Comparison of ENCODE assay signal across 1 cellular context in genomic region chr7:22296916-22297315, GRCh38.
A peak's percentile ranks its signal among the peaks of the same experiment; 100 is the strongest.
TF ChIP-seq lines count a peak whose summit lies in the region.

No MANE protein-coding gene starts in this region.

TF ChIP-seq in K562, 482 proteins besides CTCF, POLR2A, EP300 and RAD21 (continued from another document and continues in another):
- no peak for TF ChIP-seq NR0B1 (IDR thresholded peaks at IDR 0.05; ENCODE audit: partially characterized antibody)
- no peak for TF ChIP-seq ZNF584 (CRISPR knock-in tag; IDR thresholded peaks at IDR 0.05; ENCODE audit: low read depth)
- TF ChIP-seq RREB1 (CRISPR knock-in tag; IDR thresholded peaks at IDR 0.05), result no peak
- no peak for TF ChIP-seq NR2C1 (IDR thresholded peaks at IDR 0.05)
- TF ChIP-seq NR2C1 (tag; IDR thresholded peaks at IDR 0.05), result no peak
- TF ChIP-seq MAFK (IDR thresholded peaks at IDR 0.05; ENCODE audit: low read length), result peak; percentile 48; the same call in 1 of the 2 replicates
- TF ChIP-seq ZNF77 (CRISPR knock-in tag; IDR thresholded peaks at IDR 0.05), result no peak
- no peak for TF ChIP-seq PPARD (CRISPR knock-in tag; IDR thresholded peaks at IDR 0.05)
- TF ChIP-seq DEAF1 (CRISPR knock-in tag; IDR thresholded peaks at IDR 0.05), result peak; percentile 53; the same call in 1 of the 2 replicates
- TF ChIP-seq, protein P1, sequence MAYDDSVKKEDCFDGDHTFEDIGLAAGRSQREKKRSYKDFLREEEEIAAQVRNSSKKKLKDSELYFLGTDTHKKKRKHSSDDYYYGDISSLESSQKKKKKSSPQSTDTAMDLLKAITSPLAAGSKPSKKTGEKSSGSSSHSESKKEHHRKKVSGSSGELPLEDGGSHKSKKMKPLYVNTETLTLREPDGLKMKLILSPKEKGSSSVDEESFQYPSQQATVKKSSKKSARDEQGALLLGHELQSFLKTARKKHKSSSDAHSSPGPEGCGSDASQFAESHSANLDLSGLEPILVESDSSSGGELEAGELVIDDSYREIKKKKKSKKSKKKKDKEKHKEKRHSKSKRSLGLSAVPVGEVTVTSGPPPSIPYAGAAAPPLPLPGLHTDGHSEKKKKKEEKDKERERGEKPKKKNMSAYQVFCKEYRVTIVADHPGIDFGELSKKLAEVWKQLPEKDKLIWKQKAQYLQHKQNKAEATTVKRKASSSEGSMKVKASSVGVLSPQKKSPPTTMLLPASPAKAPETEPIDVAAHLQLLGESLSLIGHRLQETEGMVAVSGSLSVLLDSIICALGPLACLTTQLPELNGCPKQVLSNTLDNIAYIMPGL (CRISPR knock-in tag; IDR thresholded peaks at IDR 0.05), result no peak
- TF ChIP-seq, protein P2, sequence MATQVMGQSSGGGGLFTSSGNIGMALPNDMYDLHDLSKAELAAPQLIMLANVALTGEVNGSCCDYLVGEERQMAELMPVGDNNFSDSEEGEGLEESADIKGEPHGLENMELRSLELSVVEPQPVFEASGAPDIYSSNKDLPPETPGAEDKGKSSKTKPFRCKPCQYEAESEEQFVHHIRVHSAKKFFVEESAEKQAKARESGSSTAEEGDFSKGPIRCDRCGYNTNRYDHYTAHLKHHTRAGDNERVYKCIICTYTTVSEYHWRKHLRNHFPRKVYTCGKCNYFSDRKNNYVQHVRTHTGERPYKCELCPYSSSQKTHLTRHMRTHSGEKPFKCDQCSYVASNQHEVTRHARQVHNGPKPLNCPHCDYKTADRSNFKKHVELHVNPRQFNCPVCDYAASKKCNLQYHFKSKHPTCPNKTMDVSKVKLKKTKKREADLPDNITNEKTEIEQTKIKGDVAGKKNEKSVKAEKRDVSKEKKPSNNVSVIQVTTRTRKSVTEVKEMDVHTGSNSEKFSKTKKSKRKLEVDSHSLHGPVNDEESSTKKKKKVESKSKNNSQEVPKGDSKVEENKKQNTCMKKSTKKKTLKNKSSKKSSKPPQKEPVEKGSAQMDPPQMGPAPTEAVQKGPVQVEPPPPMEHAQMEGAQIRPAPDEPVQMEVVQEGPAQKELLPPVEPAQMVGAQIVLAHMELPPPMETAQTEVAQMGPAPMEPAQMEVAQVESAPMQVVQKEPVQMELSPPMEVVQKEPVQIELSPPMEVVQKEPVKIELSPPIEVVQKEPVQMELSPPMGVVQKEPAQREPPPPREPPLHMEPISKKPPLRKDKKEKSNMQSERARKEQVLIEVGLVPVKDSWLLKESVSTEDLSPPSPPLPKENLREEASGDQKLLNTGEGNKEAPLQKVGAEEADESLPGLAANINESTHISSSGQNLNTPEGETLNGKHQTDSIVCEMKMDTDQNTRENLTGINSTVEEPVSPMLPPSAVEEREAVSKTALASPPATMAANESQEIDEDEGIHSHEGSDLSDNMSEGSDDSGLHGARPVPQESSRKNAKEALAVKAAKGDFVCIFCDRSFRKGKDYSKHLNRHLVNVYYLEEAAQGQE (CRISPR knock-in tag; IDR thresholded peaks at IDR 0.05; ENCODE audit: low read depth), result no peak
- TF ChIP-seq ZFP30 (CRISPR knock-in tag; IDR thresholded peaks at IDR 0.05; ENCODE audit: borderline replicate concordance), result no peak
- no peak for TF ChIP-seq ZSCAN32 (CRISPR knock-in tag; IDR thresholded peaks at IDR 0.05)
- no peak for TF ChIP-seq EHMT2 (IDR thresholded peaks at IDR 0.05)
- TF ChIP-seq PRPF4 (IDR thresholded peaks at IDR 0.05; ENCODE audit: insufficient read depth, low read depth, low read length, poor library complexity, severe bottlenecking), result no peak
- TF ChIP-seq DPF2 (IDR thresholded peaks at IDR 0.05), result no peak
- no peak for TF ChIP-seq ELF2 (CRISPR knock-in tag; IDR thresholded peaks at IDR 0.05)
- TF ChIP-seq SREBF2 (CRISPR knock-in tag; IDR thresholded peaks at IDR 0.05), result no peak
- TF ChIP-seq NR1H2 (CRISPR knock-in tag; IDR thresholded peaks at IDR 0.05), result no peak
- no peak for TF ChIP-seq IFI16 (CRISPR knock-in tag; IDR thresholded peaks at IDR 0.05)
- no peak for TF ChIP-seq ELF4 (CRISPR knock-in tag; IDR thresholded peaks at IDR 0.05)
- TF ChIP-seq CHD1 (IDR thresholded peaks at IDR 0.05; ENCODE audit: low read length), result no peak
- TF ChIP-seq MAFG (tag; conservative IDR thresholded peaks at IDR 0.05), result peak; percentile 73
- TF ChIP-seq NFYB (IDR thresholded peaks at IDR 0.05; ENCODE audit: extremely low read depth, insufficient read length), result no peak
- TF ChIP-seq TCF3 (CRISPR knock-in tag; IDR thresholded peaks at IDR 0.05), result no peak
- no peak for TF ChIP-seq PRDM10 (IDR thresholded peaks at IDR 0.05; ENCODE audit: partially characterized antibody)
- no peak for TF ChIP-seq ZNF79 (CRISPR knock-in tag; IDR thresholded peaks at IDR 0.05; ENCODE audit: low read depth)
- no peak for TF ChIP-seq MTA2 (IDR thresholded peaks at IDR 0.05; ENCODE audit: low read depth)
- TF ChIP-seq ASH1L (IDR thresholded peaks at IDR 0.05; ENCODE audit: borderline replicate concordance, low read depth, partially characterized antibody), result no peak
- TF ChIP-seq, protein P3, sequence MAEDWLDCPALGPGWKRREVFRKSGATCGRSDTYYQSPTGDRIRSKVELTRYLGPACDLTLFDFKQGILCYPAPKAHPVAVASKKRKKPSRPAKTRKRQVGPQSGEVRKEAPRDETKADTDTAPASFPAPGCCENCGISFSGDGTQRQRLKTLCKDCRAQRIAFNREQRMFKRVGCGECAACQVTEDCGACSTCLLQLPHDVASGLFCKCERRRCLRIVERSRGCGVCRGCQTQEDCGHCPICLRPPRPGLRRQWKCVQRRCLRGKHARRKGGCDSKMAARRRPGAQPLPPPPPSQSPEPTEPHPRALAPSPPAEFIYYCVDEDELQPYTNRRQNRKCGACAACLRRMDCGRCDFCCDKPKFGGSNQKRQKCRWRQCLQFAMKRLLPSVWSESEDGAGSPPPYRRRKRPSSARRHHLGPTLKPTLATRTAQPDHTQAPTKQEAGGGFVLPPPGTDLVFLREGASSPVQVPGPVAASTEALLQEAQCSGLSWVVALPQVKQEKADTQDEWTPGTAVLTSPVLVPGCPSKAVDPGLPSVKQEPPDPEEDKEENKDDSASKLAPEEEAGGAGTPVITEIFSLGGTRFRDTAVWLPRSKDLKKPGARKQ (CRISPR knock-in tag; IDR thresholded peaks at IDR 0.05), result no peak
- TF ChIP-seq RBM34 (IDR thresholded peaks at IDR 0.05; ENCODE audit: borderline replicate concordance, insufficient read depth, low read length), result no peak
- no peak for TF ChIP-seq FOXM1 (IDR thresholded peaks at IDR 0.05; ENCODE audit: low read depth)
- TF ChIP-seq FOXM1 (CRISPR knock-in tag; IDR thresholded peaks at IDR 0.05; ENCODE audit: low read depth), result no peak
- no peak for TF ChIP-seq NFE2L1 (tag; IDR thresholded peaks at IDR 0.05; ENCODE audit: borderline replicate concordance, low read depth)
- peak; percentile 84 for TF ChIP-seq C11orf30 (IDR thresholded peaks at IDR 0.05; ENCODE audit: low read depth)
- no peak for TF ChIP-seq ZNF76 (CRISPR knock-in tag; IDR thresholded peaks at IDR 0.05; ENCODE audit: borderline replicate concordance)
- no peak for TF ChIP-seq ZNF707 (CRISPR knock-in tag; conservative IDR thresholded peaks at IDR 0.05)
- no peak for TF ChIP-seq THAP12 (CRISPR knock-in tag; IDR thresholded peaks at IDR 0.05)
- TF ChIP-seq PTBP1 (IDR thresholded peaks at IDR 0.05; ENCODE audit: low read depth, low read length), result no peak
- TF ChIP-seq GABPB2 (CRISPR knock-in tag; conservative IDR thresholded peaks at IDR 0.05), result no peak
- TF ChIP-seq ZNF316 (IDR thresholded peaks at IDR 0.05), result peak; percentile 86
- no peak for TF ChIP-seq ERF (CRISPR knock-in tag; IDR thresholded peaks at IDR 0.05)
- no peak for TF ChIP-seq SAFB2 (IDR thresholded peaks at IDR 0.05; ENCODE audit: borderline replicate concordance, low read depth, low read length, severe bottlenecking)
